In genomic region chr5:95392593-95393182, GRCh38 we compare ENCODE assay signal across 11 cellular contexts. TPM values are rescaled to one million over a fixed set of nuclear protein-coding genes. Genes with fewer than 3 reads are reported as not detected.
DNase-seq lines count a peak whose midpoint lies in the region; ATAC-seq and TF ChIP-seq lines count a peak whose summit lies in the region.
"Had no signal": no experiment of that assay in that cellular context is flagged by ENCODE, and none has a peak within 500 bp of the region (broad histone marks: within the 10 kb centered on the region; RNA-seq: fewer than 3 reads in every experiment).

No MANE protein-coding gene starts in this region.

- H3K4me1 Mint-ChIP-seq in brain, result peaks cover 7% of the 10 kb centered on the region

- no peak for TF ChIP-seq CTCF in brain (conservative IDR thresholded peaks at IDR 0.05)
- no peak for TF ChIP-seq CTCF in GM13977 (IDR thresholded peaks at IDR 0.05; ENCODE audit: extremely low read depth, insufficient read depth, missing control alignments)
- no peak for TF ChIP-seq CTCF in ascending aorta (IDR thresholded peaks at IDR 0.05)

- intact Hi-C loops in posterior vena cava (cut with DNase I), result no loop called here
- intact Hi-C loops in ascending aorta (cut with DNase I), result no loop called here

- no peaks in the 10 kb centered on the region for H3K36me3 ChIP-seq in ascending aorta
- H3K36me3 ChIP-seq: neutrophil had no signal

- H3K27me3 Mint-ChIP-seq in brain, result no peaks in the 10 kb centered on the region

- DNase-seq in ELF-1 (ENCODE audit: low read depth, low spot score) (peak; percentile 10), NCI-H1417 (lab: John Stamatoyannopoulos, UW) (peak; percentile 15 to 68 (median 17)), lung microvascular endothelial cell (ENCODE audit: low read depth in 2 of 2) (peak; percentile 49 to 85), GM13977 (ENCODE audit: low spot score) (no peak), posterior vena cava (ENCODE audit: low spot score) (no peak), ascending aorta (ENCODE audit: low spot score in 2 of 2) (no peak)
- DNase-seq: NCI-H2107; stimulated activated naive CD8-positive, alpha-beta T cell treated with anti-CD3 and anti-CD28 coated beads, Interleukin-15, Interleukin-2, amounts not matched to agents 100 U/mL and 50 U/mL, for 24 hours had no signal

- H3K4me3 Mint-ChIP-seq in brain, result peak overlapping the region in 3 of 5 experiments; percentile 41 to 71 (median 68)

- no peaks in the 10 kb centered on the region for H3K4me1 ChIP-seq in ascending aorta

- H3K36me3 Mint-ChIP-seq in brain, result no peaks in the 10 kb centered on the region

- no peak overlapping the region for H3K27ac ChIP-seq in ascending aorta
- H3K27ac ChIP-seq: neutrophil had no signal

- peaks cover 0 to 12% (median 4%) of the 10 kb centered on the region in 5 experiments for H3K9me3 Mint-ChIP-seq in brain

- peak overlapping the region in 3 of 5 experiments; percentile 36 to 95 (median 88) for H3K27ac Mint-ChIP-seq in brain

- H3K4me3 ChIP-seq in ascending aorta, result no peak overlapping the region

- no peak for ATAC-seq in HG02678 (IDR thresholded peaks at IDR 0.05; ENCODE audit: unreplicated experiment)
- ATAC-seq: stimulated activated naive CD8-positive, alpha-beta T cell treated with anti-CD3 and anti-CD28 coated beads, Interleukin-15, Interleukin-2, amounts not matched to agents 100 U/mL and 50 U/mL, for 24 hours had no signal

- in situ Hi-C loops in GM13977 (cut with MboI; ENCODE audit: low pct_unique_long_range_greater_than_20kb, low sequenced_read_pairs, unreplicated experiment), result no loop called here

- no peaks in the 10 kb centered on the region for H3K9me3 ChIP-seq in ascending aorta
- H3K9me3 ChIP-seq: neutrophil had no signal

- no peaks in the 10 kb centered on the region for H3K27me3 ChIP-seq in ascending aorta
- H3K27me3 ChIP-seq: neutrophil had no signal

RNA-seq across cellular contexts. Expression of gene FAM81B, which starts 1.5 kb away (rescaled TPM):
- not detected for polyA plus RNA-seq in brain (ENCODE audit: insufficient read depth, low read depth, low replicate concordance)
- total RNA-seq in lung microvascular endothelial cell (0.22 TPM in 1 of 2 replicates, not detected in the other), posterior vena cava (not detected), ascending aorta (not detected)

Comparison
In these comparisons a context has a peak if more than half of its experiments do, and no peak if none do; other contexts are left out.
1. DNase-seq: peak in ELF-1 (single experiment), NCI-H1417 (3 of 3) and lung microvascular endothelial cell (2 of 2); none in GM13977 (single experiment), posterior vena cava (single experiment) and ascending aorta (0 of 2).